Comparison of ENCODE assay signal across 19 cellular contexts in the genomic region with DNA sequence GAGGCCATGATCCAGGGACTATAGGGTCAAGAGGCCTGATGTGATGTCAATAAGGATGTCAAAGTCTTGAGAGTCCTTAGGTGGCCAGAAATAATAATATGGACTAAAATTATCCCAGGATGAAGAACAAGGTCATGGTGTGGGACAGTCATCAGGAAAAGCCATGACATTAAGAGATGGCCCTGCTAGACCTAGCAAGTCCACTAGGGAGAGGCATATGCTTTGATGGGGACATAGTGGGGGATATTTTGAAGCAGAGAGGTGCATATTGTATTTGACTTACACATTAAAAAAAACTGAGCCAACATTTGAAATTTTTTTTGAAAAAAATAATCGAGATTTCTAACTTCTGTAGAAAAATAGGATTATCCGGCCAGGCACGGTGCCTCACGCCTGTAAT. TPM values are rescaled to one million over a fixed set of nuclear protein-coding genes. Genes with fewer than 3 reads are reported as not detected.
DNase-seq lines count a peak whose midpoint lies in the region; ATAC-seq and TF ChIP-seq lines count a peak whose summit lies in the region.
"Had no signal": no experiment of that assay in that cellular context is flagged by ENCODE, and none has a peak within 500 bp of the region (broad histone marks: within the 10 kb centered on the region; RNA-seq: fewer than 3 reads in every experiment).

No MANE protein-coding gene starts in this region.

- no peak for DNase-seq in GM06990 (ENCODE audit: extremely low read depth, insufficient read length)
- DNase-seq in HCT116 (ENCODE audit: low read depth, low spot score), result no peak
- no peak for DNase-seq in WERI-Rb-1
- no peak for DNase-seq in neural crest cell (ENCODE audit: low read depth, low spot score)
- no peak for DNase-seq in NCI-H524 treated with DMSO at 0.1 percent for 48 hours (lab: John Stamatoyannopoulos, UW)
- no peak for DNase-seq in MM.1S
- DNase-seq in activated naive CD4-positive, alpha-beta T cell treated with anti-CD3 and anti-CD28 coated beads for 36 hours, result no peak
- DNase-seq in stimulated activated CD4-positive, alpha-beta T cell treated with anti-CD3 and anti-CD28 coated beads, Interleukin-4, amount 100 ng/mL, for 24 hours, result no peak
- DNase-seq: AML-193, Caco-2, MG63, NCI-H1930, NCI-H2171, NCI-H82, SHP77, SK-N-SH, T-helper 1 cell had no signal

- H3K9ac ChIP-seq in HCT116 (ENCODE audit: low read length) (no peak overlapping the region), MM.1S (ENCODE audit: low read length) (no peak overlapping the region)
- H3K9ac ChIP-seq: KMS-11, SK-N-SH had no signal

- no peak overlapping the region for H3K4me3 ChIP-seq in GM06990 (replicated peaks; ENCODE audit: low read depth, low read length)
- H3K4me3 ChIP-seq in HCT116 (replicated peaks in 1 of 2; ENCODE audit: low read depth in 1 of 2, low read length in 2 of 2), result no peak overlapping the region
- no peak overlapping the region for H3K4me3 ChIP-seq in WERI-Rb-1 (ENCODE audit: low read depth, low read length)
- H3K4me3 ChIP-seq in MM.1S (ENCODE audit: low read length), result no peak overlapping the region
- H3K4me3 ChIP-seq: GM23338, MG63 had no signal

- BruUV-seq in HCT116 (replicated peaks; lab: Mats Ljungman, UMichigan), result no TSS peak

- POLR2A ChIA-PET in HCT116 (lab: Charles Lee), result no interaction called here

- H3K9me2 ChIP-seq in HCT116 (ENCODE audit: insufficient read depth), result no peaks in the 10 kb centered on the region
- no peaks in the 10 kb centered on the region for H3K9me2 ChIP-seq in MM.1S (replicated peaks; ENCODE audit: insufficient read depth, low read length)
- H3K9me2 ChIP-seq: SK-N-SH had no signal

- H3F3A ChIP-seq in MM.1S (ENCODE audit: insufficient read depth, low read length), result no peaks in the 10 kb centered on the region

- intact Hi-C loops in HCT116 (cut with micrococcal nuclease), result no loop called here
- intact Hi-C loops in activated naive CD4-positive, alpha-beta T cell treated with anti-CD3 and anti-CD28 coated beads for 36 hours (cut with micrococcal nuclease), result loop anchor here (1.0 kb wide), 1 partner anchor 10 kb away; no protein-coding TSS in a partner anchor

- CTCF ChIA-PET in HCT116 (lab: Charles Lee), result no interaction called here
- CTCF ChIA-PET in activated naive CD4-positive, alpha-beta T cell treated with anti-CD3 and anti-CD28 coated beads for 36 hours (lab: Charles Lee), result interaction anchor here (0.9 kb wide), 1 partner anchor 257 kb away, joined by 3 read pairs; no protein-coding TSS in a partner anchor

- H3K27ac ChIP-seq in HCT116 (ENCODE audit: low read depth, low read length) (no peak overlapping the region), WERI-Rb-1 (no peak overlapping the region), MM.1S (ENCODE audit: low read length) (no peak overlapping the region)
- H3K27ac ChIP-seq: KMS-11 had no signal

- H3K4me2 ChIP-seq in HCT116 (ENCODE audit: low read length) (no peak overlapping the region), MM.1S (ENCODE audit: low read depth, low read length) (no peak overlapping the region)
- H3K4me2 ChIP-seq: GM23338, KMS-11, SK-N-SH had no signal

- peak overlapping the region; percentile 17 for H3K4me3 Mint-ChIP-seq in neural crest cell
- no peak overlapping the region for H3K4me3 Mint-ChIP-seq in activated naive CD4-positive, alpha-beta T cell treated with anti-CD3 and anti-CD28 coated beads for 36 hours
- H3K4me3 Mint-ChIP-seq: GM23338 had no signal

- no peaks in the 10 kb centered on the region for H3K27me3 Mint-ChIP-seq in neural crest cell (ENCODE audit: low read depth)
- H3K27me3 Mint-ChIP-seq in activated naive CD4-positive, alpha-beta T cell treated with anti-CD3 and anti-CD28 coated beads for 36 hours (ENCODE audit: low read depth), result no peaks in the 10 kb centered on the region

- TF ChIP-seq CTCF in GM06990 (IDR thresholded peaks at IDR 0.05; ENCODE audit: insufficient read depth, low read length, poor library complexity, severe bottlenecking) (peak; percentile 8), HCT116 (IDR thresholded peaks at IDR 0.05 in 2 of 3, conservative IDR thresholded peaks at IDR 0.05 in 1 of 3; ENCODE audit: borderline replicate concordance in 1 of 3, insufficient read depth in 1 of 3, low read depth in 2 of 3, low read length in 2 of 3) (peak in 2 of 3 experiments; percentile 7 to 17; a peak in 1 of 6 replicates), WERI-Rb-1 (IDR thresholded peaks at IDR 0.05; ENCODE audit: low read depth, low read length) (0 out of 2 replicates have a peak, but pooled peaks have one; percentile 17), neural crest cell (conservative IDR thresholded peaks at IDR 0.05) (no peak), MM.1S (IDR thresholded peaks at IDR 0.05; ENCODE audit: low read length) (no peak)

- H3K27ac Mint-ChIP-seq in neural crest cell (ENCODE audit: unreplicated experiment), result no peak overlapping the region
- no peak overlapping the region for H3K27ac Mint-ChIP-seq in activated naive CD4-positive, alpha-beta T cell treated with anti-CD3 and anti-CD28 coated beads for 36 hours
- H3K27ac Mint-ChIP-seq: GM23338 had no signal

- H3K79me2 ChIP-seq in HCT116 (ENCODE audit: insufficient read depth, low read length), result no peaks in the 10 kb centered on the region
- no peaks in the 10 kb centered on the region for H3K79me2 ChIP-seq in MM.1S (ENCODE audit: low read length)

- RAD21 ChIA-PET in HCT116 (lab: Charles Lee; ENCODE audit: low non-redundant PET in 1 of 2, low total read pairs in 2 of 2, uncharacterized antibody in 2 of 2, unreplicated experiment in 2 of 2), result no interaction called here

- peaks cover 3% of the 10 kb centered on the region for H3K9me3 Mint-ChIP-seq in neural crest cell
- H3K9me3 Mint-ChIP-seq in activated naive CD4-positive, alpha-beta T cell treated with anti-CD3 and anti-CD28 coated beads for 36 hours, result no peaks in the 10 kb centered on the region
- H3K9me3 Mint-ChIP-seq: GM23338 had no signal

- H4K20me1 ChIP-seq in HCT116 (ENCODE audit: insufficient read depth) (no peaks in the 10 kb centered on the region), MM.1S (ENCODE audit: insufficient read depth, low read length) (no peaks in the 10 kb centered on the region)

- H2AFZ ChIP-seq in HCT116 (ENCODE audit: low read depth, low read length, poor library complexity, severe bottlenecking) (no peak overlapping the region), MM.1S (ENCODE audit: low read length) (no peak overlapping the region)
- H2AFZ ChIP-seq: GM23338 had no signal

- TF ChIP-seq RAD21 in HCT116 (IDR thresholded peaks at IDR 0.05; ENCODE audit: low read depth), result peak; percentile 31

- ATAC-seq in HCT116, result no peak
- ATAC-seq: GM23338 had no signal

- H3K27me3 ChIP-seq in GM06990 (replicated peaks; ENCODE audit: control insufficient read depth, insufficient read depth, low read length) (peaks cover 2% of the 10 kb centered on the region), HCT116 (ENCODE audit: insufficient read depth, low read length) (no peaks in the 10 kb centered on the region), WERI-Rb-1 (ENCODE audit: insufficient read depth, low read depth, severe bottlenecking) (no peaks in the 10 kb centered on the region), MM.1S (replicated peaks; ENCODE audit: insufficient read depth, low read length) (no peaks in the 10 kb centered on the region)
- H3K27me3 ChIP-seq: MG63 had no signal

- no peaks in the 10 kb centered on the region for H3K36me3 Mint-ChIP-seq in neural crest cell (ENCODE audit: low read depth)
- no peaks in the 10 kb centered on the region for H3K36me3 Mint-ChIP-seq in activated naive CD4-positive, alpha-beta T cell treated with anti-CD3 and anti-CD28 coated beads for 36 hours (ENCODE audit: low read depth)

- no peaks in the 10 kb centered on the region for H3K9me3 ChIP-seq in HCT116 (ENCODE audit: control insufficient read depth in 1 of 2, insufficient read depth in 1 of 2, low read depth in 1 of 2, low read length in 2 of 2)
- H3K9me3 ChIP-seq in WERI-Rb-1 (ENCODE audit: severe bottlenecking), result no peaks in the 10 kb centered on the region
- no peaks in the 10 kb centered on the region for H3K9me3 ChIP-seq in MM.1S (replicated peaks; ENCODE audit: insufficient read depth, low read length)
- H3K9me3 ChIP-seq: Caco-2, MG63, SK-N-SH had no signal

- peaks cover 58% of the 10 kb centered on the region for H3K4me1 Mint-ChIP-seq in neural crest cell
- peaks cover 7% of the 10 kb centered on the region for H3K4me1 Mint-ChIP-seq in activated naive CD4-positive, alpha-beta T cell treated with anti-CD3 and anti-CD28 coated beads for 36 hours (ENCODE audit: low read depth)

- H3K4me1 ChIP-seq in HCT116 (ENCODE audit: control insufficient read depth in 1 of 2, insufficient read depth in 2 of 2, low read length in 2 of 2) (no peaks in the 10 kb centered on the region), MM.1S (ENCODE audit: low read length) (no peaks in the 10 kb centered on the region)
- H3K4me1 ChIP-seq: Caco-2 had no signal

- TF ChIP-seq POLR2A in HCT116 (IDR thresholded peaks at IDR 0.05; ENCODE audit: borderline replicate concordance, extremely low read depth, insufficient read depth, insufficient read length), result no peak

- H3K36me3 ChIP-seq in GM06990 (ENCODE audit: control insufficient read depth, insufficient read depth, low read length) (no peaks in the 10 kb centered on the region), HCT116 (ENCODE audit: control insufficient read depth in 1 of 2, insufficient read depth in 2 of 2, low read length in 2 of 2) (no peaks in the 10 kb centered on the region), WERI-Rb-1 (no peaks in the 10 kb centered on the region), MM.1S (replicated peaks; ENCODE audit: insufficient read depth, low read length) (no peaks in the 10 kb centered on the region)
- H3K36me3 ChIP-seq: MG63 had no signal

TF ChIP-seq in HCT116, 20 proteins besides CTCF, POLR2A, EP300 and RAD21:
- no peak for TF ChIP-seq SP1 (IDR thresholded peaks at IDR 0.05; ENCODE audit: low read depth)
- no peak for TF ChIP-seq JUND (IDR thresholded peaks at IDR 0.05)
- TF ChIP-seq FOSL1 (IDR thresholded peaks at IDR 0.05; ENCODE audit: low read depth), result no peak
- no peak for TF ChIP-seq POLR2AphosphoS5 (IDR thresholded peaks at IDR 0.05; ENCODE audit: low read depth, low read length)

RNA-seq across cellular contexts. Expression of gene CXCR4, which starts 53.3 kb away (rescaled TPM):
- total RNA-seq in HCT116 (2021; ENCODE audit: unreplicated experiment) (1.3 TPM), neural crest cell (37.5 and 39.5 TPM in 2 replicates)
- polyA plus RNA-seq in HCT116 (2012), result 0.91 and 2.8 TPM in 2 replicates
- 10 to 100 TPM; 70.2 to 72.6 TPM for total RNA-seq in activated naive CD4-positive, alpha-beta T cell treated with anti-CD3 and anti-CD28 coated beads for 36 hours

Comparison
In these comparisons a context has a peak if more than half of its experiments do, and no peak if none do; other contexts are left out.
1. CTCF ChIP-seq: peak in GM06990 (single experiment), HCT116 (2 of 3) and WERI-Rb-1 (single experiment); none in neural crest cell (single experiment) and MM.1S (single experiment).
2. RNA of gene CXCR4, which starts 53.3 kb away (total RNA-seq): 70.2 to 72.6 TPM in activated naive CD4-positive, alpha-beta T cell treated with anti-CD3 and anti-CD28 coated beads for 36 hours and 37.5 to 39.5 TPM in neural crest cell; 1.3 TPM in HCT116 (single experiment); every median in the first group is over 10 times any median in the second.